8 cellular contexts compared by ENCODE assay signal in the genomic region with DNA sequence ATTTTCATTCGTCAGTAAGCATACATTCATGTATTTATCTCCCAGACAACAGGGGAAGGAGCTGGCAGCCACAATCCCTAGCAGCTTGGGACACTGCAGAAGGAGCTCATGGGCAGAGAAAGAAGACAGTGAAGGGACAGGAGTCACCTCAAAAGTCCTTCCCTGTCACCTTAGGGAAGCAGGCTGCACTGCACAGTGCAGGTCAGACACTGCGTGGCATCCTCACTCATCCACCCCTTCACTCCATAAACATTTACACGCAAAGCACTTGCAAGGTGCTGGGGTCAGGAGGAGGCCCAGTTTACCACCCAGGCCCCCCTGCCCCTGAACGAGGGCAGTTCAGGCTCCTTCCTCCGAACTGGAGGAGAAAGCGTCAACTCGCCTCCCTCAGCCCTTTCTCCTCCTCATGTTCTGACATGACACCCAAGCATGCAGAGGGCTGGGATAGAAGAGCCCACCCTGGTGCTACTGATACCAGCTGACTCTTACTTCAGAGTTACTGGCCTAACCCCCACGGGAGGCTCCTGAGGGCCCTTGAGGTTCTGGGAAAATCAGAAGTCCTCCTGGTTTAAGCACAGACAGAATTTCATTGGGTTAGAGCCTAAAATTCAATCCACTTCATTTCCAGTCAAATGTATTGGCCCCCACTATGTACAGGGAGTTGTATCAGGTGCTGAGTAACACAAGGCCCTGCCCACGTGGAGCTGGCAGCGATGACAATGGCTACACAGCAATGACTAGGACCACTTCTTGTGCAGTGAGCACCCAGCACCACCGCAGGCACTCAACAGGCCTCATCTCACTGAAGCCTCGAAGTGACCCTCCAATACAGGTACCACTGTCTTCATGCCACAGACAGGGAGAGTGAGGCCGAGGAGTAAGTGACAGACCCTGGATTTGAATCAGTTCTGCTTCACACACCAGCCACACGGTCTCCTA.
DNase-seq lines count a peak whose midpoint lies in the region; ATAC-seq, FAIRE-seq and TF ChIP-seq lines count a peak whose summit lies in the region.

No MANE protein-coding gene starts in this region.

- H3K27me3 ChIP-seq in CD8-positive, alpha-beta T cell (ENCODE audit: insufficient read depth, low read length) = no peaks in the 10 kb centered on the region
- no peaks in the 10 kb centered on the region for H3K27me3 ChIP-seq in OCI-LY3 (ENCODE audit: low read depth, low read length)
- H3K27me3 ChIP-seq in effector memory CD4-positive, alpha-beta T cell (replicated peaks; ENCODE audit: control insufficient read depth, insufficient read depth, low read length, poor library complexity, severe bottlenecking) = no peaks in the 10 kb centered on the region
- no peaks in the 10 kb centered on the region for H3K27me3 ChIP-seq in aorta (ENCODE audit: control insufficient read depth in 1 of 2, insufficient read depth in 2 of 2, low read length in 1 of 2)

- H3K36me3 ChIP-seq in CD8-positive, alpha-beta T cell (ENCODE audit: insufficient read depth, low read length) = no peaks in the 10 kb centered on the region
- H3K36me3 ChIP-seq in OCI-LY3 (replicated peaks; ENCODE audit: low read depth, low read length) (peaks cover 45% of the 10 kb centered on the region), aorta (ENCODE audit: control insufficient read depth in 1 of 2, insufficient read depth in 2 of 2, low read length in 1 of 2) (no peaks in the 10 kb centered on the region)
- H3K36me3 ChIP-seq in effector memory CD4-positive, alpha-beta T cell (ENCODE audit: control insufficient read depth, insufficient read depth, low read length) = no peaks in the 10 kb centered on the region

- H3K4me2 ChIP-seq in OCI-LY3 (ENCODE audit: low read length) = peak overlapping the region; percentile 51

- no peaks in the 10 kb centered on the region for H3K27me3 Mint-ChIP-seq in CD8-positive, alpha-beta T cell (ENCODE audit: low read depth)
- no peaks in the 10 kb centered on the region for H3K27me3 Mint-ChIP-seq in osteocyte (ENCODE audit: unreplicated experiment)

- H3K27ac ChIP-seq in CD8-positive, alpha-beta T cell (ENCODE audit: low read depth, low read length) = peak overlapping the region; percentile 64
- H3K27ac ChIP-seq in OCI-LY3 (ENCODE audit: low read length) (peak overlapping the region; percentile 74), aorta (ENCODE audit: low read depth in 1 of 2, low read length in 2 of 2) (peak overlapping the region in 1 of 2 donors; percentile 11)
- peak overlapping the region; percentile 96 for H3K27ac ChIP-seq in effector memory CD4-positive, alpha-beta T cell (ENCODE audit: insufficient read depth, low read length, poor library complexity, severe bottlenecking)

- no peak for FAIRE-seq in H54 (lab: Jason Lieb, UNC)

- peak overlapping the region; percentile 99 for H3K27ac Mint-ChIP-seq in CD8-positive, alpha-beta T cell
- H3K27ac Mint-ChIP-seq in osteocyte (ENCODE audit: unreplicated experiment) = peak overlapping the region; percentile 98

- peak in 1 of 7 experiments; percentile 51 for DNase-seq in CD8-positive, alpha-beta T cell
- no peak for DNase-seq in effector memory CD4-positive, alpha-beta T cell
- no peak for DNase-seq in osteocyte (ENCODE audit: extremely low spot score, unreplicated experiment)
- DNase-seq in dermis blood vessel endothelial cell = no peak
- DNase-seq in aorta = no peak
- DNase-seq in H54 (ENCODE audit: insufficient read length, low spot score) = no peak

- H3K4me3 Mint-ChIP-seq in CD8-positive, alpha-beta T cell = peak overlapping the region; percentile 63
- no peak overlapping the region for H3K4me3 Mint-ChIP-seq in osteocyte (ENCODE audit: unreplicated experiment)

- CTCF ChIA-PET in CD8-positive, alpha-beta T cell (lab: Charles Lee) = interaction anchor here (0.9 to 1.9 kb wide), 4 partner anchors 8 to 71 kb away, joined by 3 to 7 read pairs (median 3); no protein-coding TSS in a partner anchor

- H3K36me3 Mint-ChIP-seq in CD8-positive, alpha-beta T cell = peaks cover 3% of the 10 kb centered on the region
- H3K36me3 Mint-ChIP-seq in osteocyte (ENCODE audit: unreplicated experiment) = peaks cover 4% of the 10 kb centered on the region

- intact Hi-C loops in CD8-positive, alpha-beta T cell (cut with DNase I, micrococcal nuclease) = loop anchor here (2.0 to 10.0 kb wide), 8 partner anchors 35 to 1455 kb away; partner anchors contain the start of gene RALGDS (in 1 of the 2)
- intact Hi-C loops in aorta (cut with DNase I) = loop anchor here in 1 of 2 donors (5.0 kb wide), 1 partner anchor 48 kb away; no protein-coding TSS in a partner anchor

- ATAC-seq in CD8-positive, alpha-beta T cell = no peak
- ATAC-seq in aorta (ENCODE audit: low FRiP score) = no peak
- ATAC-seq in HG02763 (IDR thresholded peaks at IDR 0.05; ENCODE audit: unreplicated experiment) = no peak

- H2AFZ ChIP-seq in OCI-LY3 (ENCODE audit: low read depth, low read length) = no peak overlapping the region

- peak overlapping the region; percentile 29 for H3K4me3 ChIP-seq in CD8-positive, alpha-beta T cell (ENCODE audit: low read depth, low read length)
- peak overlapping the region; percentile 35; the same call in 1 of the 2 replicates for H3K4me3 ChIP-seq in OCI-LY3 (ENCODE audit: low read length)
- peak overlapping the region; percentile 9 for H3K4me3 ChIP-seq in effector memory CD4-positive, alpha-beta T cell (ENCODE audit: insufficient read depth, low read depth, low read length, poor library complexity, severe bottlenecking)
- H3K4me3 ChIP-seq in aorta (ENCODE audit: low read length in 2 of 2) = no peak overlapping the region

- H3K4me1 ChIP-seq in CD8-positive, alpha-beta T cell (ENCODE audit: insufficient read depth, low read length) = peaks cover 75% of the 10 kb centered on the region
- H3K4me1 ChIP-seq in OCI-LY3 (ENCODE audit: low read length) (peaks cover 81% of the 10 kb centered on the region), aorta (ENCODE audit: control insufficient read depth in 1 of 2, insufficient read depth in 2 of 2, low read length in 2 of 2) (peaks cover 0 to 5% of the 10 kb centered on the region in 2 donors)
- peaks cover 89% of the 10 kb centered on the region for H3K4me1 ChIP-seq in effector memory CD4-positive, alpha-beta T cell (ENCODE audit: control insufficient read depth, insufficient read depth, low read length, poor library complexity, severe bottlenecking)

- 79 to 85% methylated on average over 14 of the region's 14 CpGs for WGBS in aorta, 2 donors

- no peaks in the 10 kb centered on the region for H3K9me3 ChIP-seq in CD8-positive, alpha-beta T cell (ENCODE audit: low read length)
- H3K9me3 ChIP-seq in OCI-LY3 (ENCODE audit: insufficient read depth, low read length) = no peaks in the 10 kb centered on the region
- no peaks in the 10 kb centered on the region for H3K9me3 ChIP-seq in effector memory CD4-positive, alpha-beta T cell (ENCODE audit: control insufficient read depth, low read length)
- H3K9me3 ChIP-seq in aorta (ENCODE audit: control insufficient read depth, low read length) = no peaks in the 10 kb centered on the region

- H3K9me3 Mint-ChIP-seq in CD8-positive, alpha-beta T cell = no peaks in the 10 kb centered on the region
- peaks cover under 1% of the 10 kb centered on the region for H3K9me3 Mint-ChIP-seq in osteocyte (ENCODE audit: unreplicated experiment)

- peaks cover 99% of the 10 kb centered on the region for H4K20me1 ChIP-seq in OCI-LY3 (ENCODE audit: insufficient read depth, low read length)

- H3K9ac ChIP-seq in OCI-LY3 (ENCODE audit: low read length) = peak overlapping the region; percentile 24; the same call in 1 of the 2 replicates

- peaks cover 100% of the 10 kb centered on the region for H3K79me2 ChIP-seq in OCI-LY3 (ENCODE audit: low read length)

- no peak for TF ChIP-seq CTCF in CD8-positive, alpha-beta T cell (IDR thresholded peaks at IDR 0.05)
- TF ChIP-seq CTCF in OCI-LY3 (IDR thresholded peaks at IDR 0.05; ENCODE audit: low read depth, low read length) = no peak
- TF ChIP-seq CTCF in osteocyte (IDR thresholded peaks at IDR 0.05) = no peak

- POLR2A ChIA-PET in CD8-positive, alpha-beta T cell (lab: Charles Lee) = interaction anchor here (1.0 to 3.1 kb wide), 8 partner anchors 9 to 84 kb away, joined by 3 to 24 read pairs (median 5); no protein-coding TSS in a partner anchor

- peaks cover 83% of the 10 kb centered on the region for H3K4me1 Mint-ChIP-seq in CD8-positive, alpha-beta T cell (ENCODE audit: low read depth)
- H3K4me1 Mint-ChIP-seq in osteocyte (ENCODE audit: unreplicated experiment) = peaks cover 70% of the 10 kb centered on the region

- no peak for TF ChIP-seq POLR2A in H54 (IDR thresholded peaks at IDR 0.05; ENCODE audit: low read depth, low read length)

Comparison
In these comparisons a context has a peak if more than half of its experiments do, and no peak if none do; other contexts are left out.
1. H3K4me3 ChIP-seq: peak in CD8-positive, alpha-beta T cell (single experiment), OCI-LY3 (single experiment) and effector memory CD4-positive, alpha-beta T cell (single experiment); none in aorta (0 of 2).